In genomic region chr15:29270169-29270955, GRCh38 we compare ENCODE assay signal across 7 cellular contexts. TPM values are rescaled to one million over a fixed set of nuclear protein-coding genes. Genes with fewer than 3 reads are reported as not detected.
DNase-seq lines count a peak whose midpoint lies in the region; ATAC-seq, FAIRE-seq and TF ChIP-seq lines count a peak whose summit lies in the region.

No MANE protein-coding gene starts in this region.

- H3K4me1 ChIP-seq in right atrium auricular region: peaks cover 0 to 28% of the 10 kb centered on the region in 2 donors
- H3K4me1 ChIP-seq in skeletal muscle satellite cell (ENCODE audit: control insufficient read depth, insufficient read depth, low read length): peaks cover 19% of the 10 kb centered on the region

- H3K36me3 Mint-ChIP-seq in activated naive CD4-positive, alpha-beta T cell treated with anti-CD3 and anti-CD28 coated beads, Interleukin-2, amount 10 ng/mL, durations not matched to agents 7 days and 5 days: peaks cover 8% of the 10 kb centered on the region

- H3K9ac ChIP-seq in skeletal muscle satellite cell (ENCODE audit: low read depth, low read length): peak overlapping the region; percentile 92

- H3K4me1 Mint-ChIP-seq in activated naive CD4-positive, alpha-beta T cell treated with anti-CD3 and anti-CD28 coated beads, Interleukin-2, amount 10 ng/mL, durations not matched to agents 7 days and 5 days: peaks cover 51% of the 10 kb centered on the region

- no peaks in the 10 kb centered on the region for H3K27me3 ChIP-seq in right atrium auricular region
- no peaks in the 10 kb centered on the region for H3K27me3 ChIP-seq in skeletal muscle satellite cell (ENCODE audit: control insufficient read depth, insufficient read depth, low read length)

- TF ChIP-seq POLR2A in GM12892 (IDR thresholded peaks at IDR 0.05; ENCODE audit: low read depth, low read length): no peak

- peak; percentile 27 for ATAC-seq in GM21717 (IDR thresholded peaks at IDR 0.05; ENCODE audit: unreplicated experiment)

- H3K4me3 ChIP-seq in right atrium auricular region (peak overlapping the region; percentile 87 to 94), skeletal muscle satellite cell (ENCODE audit: low read length) (peak overlapping the region; percentile 80)

- peak; percentile 65 for FAIRE-seq in GM12892 (lab: Jason Lieb, UNC)

- DNase-seq in GM12892 (ENCODE audit: insufficient read length): no peak
- peak; percentile 32 for DNase-seq in activated naive CD4-positive, alpha-beta T cell treated with anti-CD3 and anti-CD28 coated beads, Interleukin-2, amount 10 ng/mL, durations not matched to agents 7 days and 5 days
- DNase-seq in right atrium auricular region (ENCODE audit: low spot score): no peak
- no peak for DNase-seq in NK-92 (lab: John Stamatoyannopoulos, UW; ENCODE audit: unreplicated experiment)

- H3K27ac Mint-ChIP-seq in activated naive CD4-positive, alpha-beta T cell treated with anti-CD3 and anti-CD28 coated beads, Interleukin-2, amount 10 ng/mL, durations not matched to agents 7 days and 5 days: peak overlapping the region; percentile 99

- no peaks in the 10 kb centered on the region for H3K27me3 Mint-ChIP-seq in activated naive CD4-positive, alpha-beta T cell treated with anti-CD3 and anti-CD28 coated beads, Interleukin-2, amount 10 ng/mL, durations not matched to agents 7 days and 5 days

- peak overlapping the region; percentile 85 for H3K4me3 Mint-ChIP-seq in activated naive CD4-positive, alpha-beta T cell treated with anti-CD3 and anti-CD28 coated beads, Interleukin-2, amount 10 ng/mL, durations not matched to agents 7 days and 5 days

- no peak for TF ChIP-seq CTCF in right atrium auricular region (IDR thresholded peaks at IDR 0.05)

- H3K27ac ChIP-seq in KOPT-K1 (ENCODE audit: low read depth, low read length, poor library complexity, severe bottlenecking) (peak overlapping the region; percentile 58), right atrium auricular region (peak overlapping the region; percentile 95 to 97)

- peak overlapping the region; percentile 86 for H3K4me2 ChIP-seq in skeletal muscle satellite cell (ENCODE audit: low read length)

- no peaks in the 10 kb centered on the region for H3K9me3 ChIP-seq in KOPT-K1 (ENCODE audit: insufficient read depth, low read length, poor library complexity, severe bottlenecking)
- H3K9me3 ChIP-seq in right atrium auricular region: no peaks in the 10 kb centered on the region
- H3K9me3 ChIP-seq in skeletal muscle satellite cell (replicated peaks; ENCODE audit: low read length): no peaks in the 10 kb centered on the region

- CTCF ChIA-PET in activated naive CD4-positive, alpha-beta T cell treated with anti-CD3 and anti-CD28 coated beads, Interleukin-2, amount 10 ng/mL, durations not matched to agents 7 days and 5 days (lab: Charles Lee): no interaction called here

- H3K36me3 ChIP-seq in KOPT-K1 (ENCODE audit: insufficient read depth, low read length) (no peaks in the 10 kb centered on the region), right atrium auricular region (no peaks in the 10 kb centered on the region), skeletal muscle satellite cell (ENCODE audit: insufficient read depth, low read length) (no peaks in the 10 kb centered on the region)

- no peaks in the 10 kb centered on the region for H3K9me3 Mint-ChIP-seq in activated naive CD4-positive, alpha-beta T cell treated with anti-CD3 and anti-CD28 coated beads, Interleukin-2, amount 10 ng/mL, durations not matched to agents 7 days and 5 days

RNA-seq across cellular contexts. Expression of gene NSMCE3, which starts 0.7 kb away (rescaled TPM):
- polyA plus RNA-seq in GM12892 (2012; ENCODE audit: missing spikeins): 9.6 TPM
- 10 to 100 TPM in 1 of 2 donors, 1 to 10 TPM in 1; 8.8 to 11.5 TPM for total RNA-seq in right atrium auricular region
- total RNA-seq in skeletal muscle satellite cell (2012; rRNA removed): 5.8 and 7.4 TPM in 2 replicates
